13 cellular contexts compared by ENCODE assay signal in genomic region chr17:58250344-58251011, GRCh38. TPM values are rescaled to one million over a fixed set of nuclear protein-coding genes. Genes with fewer than 3 reads are reported as not detected.
A peak's percentile ranks its signal among the peaks of the same experiment; 100 is the strongest.
DNase-seq lines count a peak whose midpoint lies in the region; ATAC-seq, FAIRE-seq and TF ChIP-seq lines count a peak whose summit lies in the region.
"Had no signal": no experiment of that assay in that cellular context is flagged by ENCODE, and none has a peak within 500 bp of the region (broad histone marks: within the 10 kb centered on the region; RNA-seq: fewer than 3 reads in every experiment).

No MANE protein-coding gene starts in this region.

- no peaks in the 10 kb centered on the region for H3K9me3 ChIP-seq in CD4-positive, alpha-beta memory T cell (ENCODE audit: control insufficient read depth in 1 of 2, low read length in 2 of 2)
- H3K9me3 ChIP-seq: esophagus squamous epithelium, heart right ventricle, transverse colon had no signal

- POLR2A ChIA-PET in CD4-positive, alpha-beta memory T cell (lab: Charles Lee; ENCODE audit: partially characterized antibody): interaction anchor here (0.7 to 1.8 kb wide), 6 partner anchors 25 to 237 kb away, joined by 3 to 7 read pairs (median 3); partner anchors contain the start of genes HSF5 and MKS1
- POLR2A ChIA-PET in activated naive CD8-positive, alpha-beta T cell treated with anti-CD3 and anti-CD28 coated beads, Interleukin-2, amount 10 ng/mL, durations not matched to agents 7 days and 5 days (lab: Charles Lee): interaction anchor here (0.8 to 1.5 kb wide), 3 partner anchors 31 to 102 kb away, joined by 3 to 5 read pairs (median 3); partner anchors contain the start of genes MKS1 and SUPT4H1

- peak; percentile 13 for FAIRE-seq in GM12891 (lab: Jason Lieb, UNC)
- FAIRE-seq: G401.6 had no signal

- no peak for ATAC-seq in activated naive CD8-positive, alpha-beta T cell treated with anti-CD3 and anti-CD28 coated beads, Interleukin-2, amount 10 ng/mL, durations not matched to agents 7 days and 5 days (ENCODE audit: low read depth)
- ATAC-seq in GM19395 (IDR thresholded peaks at IDR 0.05; ENCODE audit: unreplicated experiment): no peak
- no peak for ATAC-seq in esophagus mucosa

- no peak overlapping the region for H3K4me3 ChIP-seq in CD4-positive, alpha-beta memory T cell (ENCODE audit: low read length in 2 of 2)

- H3K27me3 ChIP-seq in CD4-positive, alpha-beta memory T cell (ENCODE audit: insufficient read depth, low read length): no peaks in the 10 kb centered on the region

- DNase-seq in CD4-positive, alpha-beta memory T cell: no peak
- DNase-seq in GM12891 (ENCODE audit: insufficient read length, low spot score) (no peak), mesenteric fat pad (ENCODE audit: low spot score) (peak; percentile 49), iPS-NIHi11 (ENCODE audit: low spot score) (no peak)
- DNase-seq in activated naive CD8-positive, alpha-beta T cell treated with anti-CD3 and anti-CD28 coated beads, Interleukin-2, amount 10 ng/mL, durations not matched to agents 7 days and 5 days: no peak
- DNase-seq: cortex of kidney, esophagus squamous epithelium had no signal

- H3K9me3 Mint-ChIP-seq in CD4-positive, alpha-beta memory T cell: no peaks in the 10 kb centered on the region
- H3K9me3 Mint-ChIP-seq in activated naive CD8-positive, alpha-beta T cell treated with anti-CD3 and anti-CD28 coated beads, Interleukin-2, amount 10 ng/mL, durations not matched to agents 7 days and 5 days: no peaks in the 10 kb centered on the region

- peaks cover 4 to 9% (median 6%) of the 10 kb centered on the region in 4 donors for H3K4me1 Mint-ChIP-seq in CD4-positive, alpha-beta memory T cell
- peaks cover 24% of the 10 kb centered on the region for H3K4me1 Mint-ChIP-seq in activated naive CD8-positive, alpha-beta T cell treated with anti-CD3 and anti-CD28 coated beads, Interleukin-2, amount 10 ng/mL, durations not matched to agents 7 days and 5 days

- H3K36me3 Mint-ChIP-seq in CD4-positive, alpha-beta memory T cell: no peaks in the 10 kb centered on the region
- no peaks in the 10 kb centered on the region for H3K36me3 Mint-ChIP-seq in activated naive CD8-positive, alpha-beta T cell treated with anti-CD3 and anti-CD28 coated beads, Interleukin-2, amount 10 ng/mL, durations not matched to agents 7 days and 5 days

- peaks cover 1 to 5% of the 10 kb centered on the region in 2 donors for H3K27me3 Mint-ChIP-seq in CD4-positive, alpha-beta memory T cell
- peaks cover 47% of the 10 kb centered on the region for H3K27me3 Mint-ChIP-seq in activated naive CD8-positive, alpha-beta T cell treated with anti-CD3 and anti-CD28 coated beads, Interleukin-2, amount 10 ng/mL, durations not matched to agents 7 days and 5 days

- TF ChIP-seq POLR2A in GM12891 (IDR thresholded peaks at IDR 0.05; ENCODE audit: low read depth, low read length): no peak

- CTCF ChIA-PET in CD4-positive, alpha-beta memory T cell (lab: Charles Lee; ENCODE audit: partially characterized antibody): interaction anchor here (0.7 to 1.8 kb wide), 27 partner anchors 8 to 754 kb away, joined by 3 to 25 read pairs (median 4); partner anchors contain the start of genes EPX, LPO, MKS1 and RNF43

- peak overlapping the region in 5 of 8 donors; percentile 36 to 86 (median 74) for H3K4me3 Mint-ChIP-seq in CD4-positive, alpha-beta memory T cell
- peak overlapping the region; percentile 82 for H3K4me3 Mint-ChIP-seq in activated naive CD8-positive, alpha-beta T cell treated with anti-CD3 and anti-CD28 coated beads, Interleukin-2, amount 10 ng/mL, durations not matched to agents 7 days and 5 days

- no peak overlapping the region for H3K27ac Mint-ChIP-seq in CD4-positive, alpha-beta memory T cell
- no peak overlapping the region for H3K27ac Mint-ChIP-seq in activated naive CD8-positive, alpha-beta T cell treated with anti-CD3 and anti-CD28 coated beads, Interleukin-2, amount 10 ng/mL, durations not matched to agents 7 days and 5 days

- intact Hi-C loops in CD4-positive, alpha-beta memory T cell (cut with micrococcal nuclease): no loop called here

- H3K27ac ChIP-seq in CD4-positive, alpha-beta memory T cell (ENCODE audit: low read depth, low read length): no peak overlapping the region
- H3K27ac ChIP-seq: esophagus squamous epithelium, heart right ventricle, SJSA1, transverse colon had no signal

- H3K4me1 ChIP-seq in CD4-positive, alpha-beta memory T cell (ENCODE audit: insufficient read depth, low read length): peaks cover 11% of the 10 kb centered on the region

- H3K36me3 ChIP-seq in CD4-positive, alpha-beta memory T cell (ENCODE audit: insufficient read depth, low read length): no peaks in the 10 kb centered on the region
- H3K36me3 ChIP-seq: esophagus squamous epithelium, heart right ventricle, transverse colon had no signal

TF ChIP-seq in GM12891, 5 proteins besides CTCF, POLR2A, EP300 and RAD21:
- TF ChIP-seq POU2F2 (IDR thresholded peaks at IDR 0.05; ENCODE audit: low read depth, low read length) (no peak), POLR2AphosphoS5 (IDR thresholded peaks at IDR 0.05; ENCODE audit: low read depth, low read length) (no peak), SPI1 (IDR thresholded peaks at IDR 0.05; ENCODE audit: low read depth, low read length) (no peak), PAX5 (IDR thresholded peaks at IDR 0.05; ENCODE audit: insufficient read depth, low read length, severe bottlenecking) (no peak), TAF1 (IDR thresholded peaks at IDR 0.05; ENCODE audit: low read depth, low read length) (no peak)
TF ChIP-seq in GM12891: peak in this region for 0.

RNA-seq across cellular contexts. Expression of gene LPO, which starts 12.1 kb away (rescaled TPM):
- not detected for total RNA-seq in CD4-positive, alpha-beta memory T cell
- not detected for polyA plus RNA-seq in CD4-positive, alpha-beta memory T cell
- polyA plus RNA-seq in GM12891 (2012; ENCODE audit: low read depth, missing spikeins): 0.40 TPM
- total RNA-seq in activated naive CD8-positive, alpha-beta T cell treated with anti-CD3 and anti-CD28 coated beads, Interleukin-2, amount 10 ng/mL, durations not matched to agents 7 days and 5 days: not detected
- total RNA-seq in mesenteric fat pad (not detected), esophagus mucosa (0.44 TPM)
- total RNA-seq: heart right ventricle, SJSA1, transverse colon had no signal
- polyA plus RNA-seq: heart right ventricle had no signal

RNA-seq across cellular contexts. Expression of gene MPO, which starts 30.3 kb away (rescaled TPM):
- not detected for total RNA-seq in CD4-positive, alpha-beta memory T cell
- polyA plus RNA-seq in CD4-positive, alpha-beta memory T cell: not detected
- 0.15 TPM for polyA plus RNA-seq in GM12891 (2012; ENCODE audit: low read depth, missing spikeins)
- not detected for total RNA-seq in activated naive CD8-positive, alpha-beta T cell treated with anti-CD3 and anti-CD28 coated beads, Interleukin-2, amount 10 ng/mL, durations not matched to agents 7 days and 5 days
- total RNA-seq in mesenteric fat pad: 0.35 TPM
- total RNA-seq in esophagus mucosa: not detected
- total RNA-seq: esophagus squamous epithelium, SJSA1, transverse colon had no signal

RNA-seq across cellular contexts. Expression of gene MKS1, which starts 31.4 kb away (rescaled TPM):
- 10 to 100 TPM; 27.7 to 29.4 TPM for total RNA-seq in CD4-positive, alpha-beta memory T cell
- polyA plus RNA-seq in CD4-positive, alpha-beta memory T cell: 10 to 100 TPM; 12.1 to 13.7 TPM
- 9.7 TPM for polyA plus RNA-seq in GM12891 (2012; ENCODE audit: low read depth, missing spikeins)
- total RNA-seq in activated naive CD8-positive, alpha-beta T cell treated with anti-CD3 and anti-CD28 coated beads, Interleukin-2, amount 10 ng/mL, durations not matched to agents 7 days and 5 days: 10 to 100 TPM; 23.0 to 26.5 TPM
- total RNA-seq in mesenteric fat pad (9.6 TPM), esophagus mucosa (13.6 TPM)

RNA-seq across cellular contexts. Expression of gene EPX, which starts 58.0 kb away (rescaled TPM):
- total RNA-seq in CD4-positive, alpha-beta memory T cell: not detected
- polyA plus RNA-seq in CD4-positive, alpha-beta memory T cell: not detected
- 0.05 TPM for polyA plus RNA-seq in GM12891 (2012; ENCODE audit: low read depth, missing spikeins)
- not detected for total RNA-seq in activated naive CD8-positive, alpha-beta T cell treated with anti-CD3 and anti-CD28 coated beads, Interleukin-2, amount 10 ng/mL, durations not matched to agents 7 days and 5 days
- total RNA-seq in mesenteric fat pad (not detected), esophagus mucosa (not detected)
- total RNA-seq: esophagus squamous epithelium, heart right ventricle, SJSA1, transverse colon had no signal
- polyA plus RNA-seq: heart right ventricle had no signal
